In genomic region chr2:27370816-27371620, GRCh38 we compare ENCODE assay signal across 1 cellular context.
A peak's percentile ranks its signal among the peaks of the same experiment; 100 is the strongest.
TF ChIP-seq lines count a peak whose summit lies in the region.

No MANE protein-coding gene starts in this region.

TF ChIP-seq in K562, 482 proteins besides CTCF, POLR2A, EP300 and RAD21 (continued from another document and continues in another):
- TF ChIP-seq, protein P1, sequence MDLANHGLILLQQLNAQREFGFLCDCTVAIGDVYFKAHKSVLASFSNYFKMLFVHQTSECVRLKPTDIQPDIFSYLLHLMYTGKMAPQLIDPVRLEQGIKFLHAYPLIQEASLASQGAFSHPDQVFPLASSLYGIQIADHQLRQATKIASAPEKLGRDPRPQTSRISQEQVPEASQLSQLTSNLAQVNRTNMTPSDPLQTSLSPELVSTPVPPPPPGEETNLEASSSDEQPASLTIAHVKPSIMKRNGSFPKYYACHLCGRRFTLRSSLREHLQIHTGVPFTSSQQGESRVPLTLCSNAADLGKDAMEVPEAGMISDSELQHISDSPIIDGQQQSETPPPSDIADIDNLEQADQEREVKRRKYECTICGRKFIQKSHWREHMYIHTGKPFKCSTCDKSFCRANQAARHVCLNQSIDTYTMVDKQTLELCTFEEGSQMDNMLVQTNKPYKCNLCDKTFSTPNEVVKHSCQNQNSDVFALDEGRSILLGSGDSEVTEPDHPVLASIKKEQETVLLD (IDR thresholded peaks at IDR 0.05): 0 out of 2 replicates have a peak, but pooled peaks have one; percentile 20
- TF ChIP-seq, protein P2, sequence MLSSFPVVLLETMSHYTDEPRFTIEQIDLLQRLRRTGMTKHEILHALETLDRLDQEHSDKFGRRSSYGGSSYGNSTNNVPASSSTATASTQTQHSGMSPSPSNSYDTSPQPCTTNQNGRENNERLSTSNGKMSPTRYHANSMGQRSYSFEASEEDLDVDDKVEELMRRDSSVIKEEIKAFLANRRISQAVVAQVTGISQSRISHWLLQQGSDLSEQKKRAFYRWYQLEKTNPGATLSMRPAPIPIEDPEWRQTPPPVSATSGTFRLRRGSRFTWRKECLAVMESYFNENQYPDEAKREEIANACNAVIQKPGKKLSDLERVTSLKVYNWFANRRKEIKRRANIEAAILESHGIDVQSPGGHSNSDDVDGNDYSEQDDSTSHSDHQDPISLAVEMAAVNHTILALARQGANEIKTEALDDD (IDR thresholded peaks at IDR 0.05): peak; percentile 59; the same call in 1 of the 2 replicates
- no peak for TF ChIP-seq ZNF224 (CRISPR knock-in tag; IDR thresholded peaks at IDR 0.05)
- TF ChIP-seq HDAC1 (IDR thresholded peaks at IDR 0.05): peak in 1 of 2 experiments; percentile 84; a peak in 1 of 4 replicates
- TF ChIP-seq SRSF9 (IDR thresholded peaks at IDR 0.05; ENCODE audit: borderline replicate concordance, low read depth, low read length): no peak
- TF ChIP-seq MBD2 (IDR thresholded peaks at IDR 0.05; ENCODE audit: borderline replicate concordance, low read depth): no peak
- no peak for TF ChIP-seq RREB1 (CRISPR knock-in tag; IDR thresholded peaks at IDR 0.05)
- no peak for TF ChIP-seq FOS (IDR thresholded peaks at IDR 0.05; ENCODE audit: extremely low read depth, insufficient read length)
- peak; percentile 33; the same call in 1 of the 2 replicates for TF ChIP-seq MEF2D (tag; conservative IDR thresholded peaks at IDR 0.05; ENCODE audit: low read depth)
- TF ChIP-seq THAP12 (CRISPR knock-in tag; IDR thresholded peaks at IDR 0.05): 0 out of 2 replicates have a peak, but pooled peaks have one; percentile 30
- peak; percentile 70; the same call in 1 of the 2 replicates for TF ChIP-seq ZNF232 (CRISPR knock-in tag; IDR thresholded peaks at IDR 0.05)
- TF ChIP-seq BRD4 (IDR thresholded peaks at IDR 0.05): 0 out of 2 replicates have a peak, but pooled peaks have one; percentile 12
- TF ChIP-seq, protein P3, sequence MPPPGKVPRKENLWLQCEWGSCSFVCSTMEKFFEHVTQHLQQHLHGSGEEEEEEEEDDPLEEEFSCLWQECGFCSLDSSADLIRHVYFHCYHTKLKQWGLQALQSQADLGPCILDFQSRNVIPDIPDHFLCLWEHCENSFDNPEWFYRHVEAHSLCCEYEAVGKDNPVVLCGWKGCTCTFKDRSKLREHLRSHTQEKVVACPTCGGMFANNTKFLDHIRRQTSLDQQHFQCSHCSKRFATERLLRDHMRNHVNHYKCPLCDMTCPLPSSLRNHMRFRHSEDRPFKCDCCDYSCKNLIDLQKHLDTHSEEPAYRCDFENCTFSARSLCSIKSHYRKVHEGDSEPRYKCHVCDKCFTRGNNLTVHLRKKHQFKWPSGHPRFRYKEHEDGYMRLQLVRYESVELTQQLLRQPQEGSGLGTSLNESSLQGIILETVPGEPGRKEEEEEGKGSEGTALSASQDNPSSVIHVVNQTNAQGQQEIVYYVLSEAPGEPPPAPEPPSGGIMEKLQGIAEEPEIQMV (tag; conservative IDR thresholded peaks at IDR 0.05; ENCODE audit: low read depth): no peak
- TF ChIP-seq ZNF644 (tag; IDR thresholded peaks at IDR 0.05; ENCODE audit: low read depth): peak; percentile 84
- TF ChIP-seq MAZ (CRISPR knock-in tag; conservative IDR thresholded peaks at IDR 0.05 in 1 of 2, IDR thresholded peaks at IDR 0.05 in 1 of 2): no peak
- TF ChIP-seq KLF10 (CRISPR knock-in tag; IDR thresholded peaks at IDR 0.05): no peak
- no peak for TF ChIP-seq GATA2 (CRISPR knock-in tag; IDR thresholded peaks at IDR 0.05)
- TF ChIP-seq POLR2H (tag; IDR thresholded peaks at IDR 0.05; ENCODE audit: low read depth): peak; percentile 10; the same call in 1 of the 2 replicates
- TF ChIP-seq, protein P4, sequence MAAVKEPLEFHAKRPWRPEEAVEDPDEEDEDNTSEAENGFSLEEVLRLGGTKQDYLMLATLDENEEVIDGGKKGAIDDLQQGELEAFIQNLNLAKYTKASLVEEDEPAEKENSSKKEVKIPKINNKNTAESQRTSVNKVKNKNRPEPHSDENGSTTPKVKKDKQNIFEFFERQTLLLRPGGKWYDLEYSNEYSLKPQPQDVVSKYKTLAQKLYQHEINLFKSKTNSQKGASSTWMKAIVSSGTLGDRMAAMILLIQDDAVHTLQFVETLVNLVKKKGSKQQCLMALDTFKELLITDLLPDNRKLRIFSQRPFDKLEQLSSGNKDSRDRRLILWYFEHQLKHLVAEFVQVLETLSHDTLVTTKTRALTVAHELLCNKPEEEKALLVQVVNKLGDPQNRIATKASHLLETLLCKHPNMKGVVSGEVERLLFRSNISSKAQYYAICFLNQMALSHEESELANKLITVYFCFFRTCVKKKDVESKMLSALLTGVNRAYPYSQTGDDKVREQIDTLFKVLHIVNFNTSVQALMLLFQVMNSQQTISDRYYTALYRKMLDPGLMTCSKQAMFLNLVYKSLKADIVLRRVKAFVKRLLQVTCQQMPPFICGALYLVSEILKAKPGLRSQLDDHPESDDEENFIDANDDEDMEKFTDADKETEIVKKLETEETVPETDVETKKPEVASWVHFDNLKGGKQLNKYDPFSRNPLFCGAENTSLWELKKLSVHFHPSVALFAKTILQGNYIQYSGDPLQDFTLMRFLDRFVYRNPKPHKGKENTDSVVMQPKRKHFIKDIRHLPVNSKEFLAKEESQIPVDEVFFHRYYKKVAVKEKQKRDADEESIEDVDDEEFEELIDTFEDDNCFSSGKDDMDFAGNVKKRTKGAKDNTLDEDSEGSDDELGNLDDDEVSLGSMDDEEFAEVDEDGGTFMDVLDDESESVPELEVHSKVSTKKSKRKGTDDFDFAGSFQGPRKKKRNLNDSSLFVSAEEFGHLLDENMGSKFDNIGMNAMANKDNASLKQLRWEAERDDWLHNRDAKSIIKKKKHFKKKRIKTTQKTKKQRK (IDR thresholded peaks at IDR 0.05; ENCODE audit: borderline replicate concordance, low read depth, low read length): no peak
- TF ChIP-seq KAT7 (CRISPR knock-in tag; IDR thresholded peaks at IDR 0.05; ENCODE audit: borderline replicate concordance): no peak; the same call in 1 of the 2 replicates
- no peak for TF ChIP-seq TCF3 (CRISPR knock-in tag; IDR thresholded peaks at IDR 0.05)
- no peak for TF ChIP-seq PTBP1 (IDR thresholded peaks at IDR 0.05; ENCODE audit: low read depth, low read length)
- no peak for TF ChIP-seq THAP7 (CRISPR knock-in tag; IDR thresholded peaks at IDR 0.05)
- 0 out of 2 replicates have a peak, but pooled peaks have one; percentile 17 for TF ChIP-seq ZNF121 (CRISPR knock-in tag; conservative IDR thresholded peaks at IDR 0.05)
- TF ChIP-seq MNT (conservative IDR thresholded peaks at IDR 0.05): peak; percentile 90 to 92
- no peak for TF ChIP-seq ASH1L (IDR thresholded peaks at IDR 0.05; ENCODE audit: borderline replicate concordance, low read depth, partially characterized antibody)
- TF ChIP-seq, protein P5, sequence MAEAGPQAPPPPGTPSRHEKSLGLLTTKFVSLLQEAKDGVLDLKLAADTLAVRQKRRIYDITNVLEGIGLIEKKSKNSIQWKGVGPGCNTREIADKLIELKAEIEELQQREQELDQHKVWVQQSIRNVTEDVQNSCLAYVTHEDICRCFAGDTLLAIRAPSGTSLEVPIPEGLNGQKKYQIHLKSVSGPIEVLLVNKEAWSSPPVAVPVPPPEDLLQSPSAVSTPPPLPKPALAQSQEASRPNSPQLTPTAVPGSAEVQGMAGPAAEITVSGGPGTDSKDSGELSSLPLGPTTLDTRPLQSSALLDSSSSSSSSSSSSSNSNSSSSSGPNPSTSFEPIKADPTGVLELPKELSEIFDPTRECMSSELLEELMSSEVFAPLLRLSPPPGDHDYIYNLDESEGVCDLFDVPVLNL (CRISPR knock-in tag; IDR thresholded peaks at IDR 0.05; ENCODE audit: low read depth): 0 out of 2 replicates have a peak, but pooled peaks have one; percentile 5
- peak; percentile 31; the same call in 1 of the 2 replicates for TF ChIP-seq ZBTB33 (CRISPR knock-in tag; IDR thresholded peaks at IDR 0.05)
- no peak for TF ChIP-seq KLF13 (tag; IDR thresholded peaks at IDR 0.05; ENCODE audit: borderline replicate concordance, low read depth)
